ENCODE assay signal across 1 cellular context in the genomic region with DNA sequence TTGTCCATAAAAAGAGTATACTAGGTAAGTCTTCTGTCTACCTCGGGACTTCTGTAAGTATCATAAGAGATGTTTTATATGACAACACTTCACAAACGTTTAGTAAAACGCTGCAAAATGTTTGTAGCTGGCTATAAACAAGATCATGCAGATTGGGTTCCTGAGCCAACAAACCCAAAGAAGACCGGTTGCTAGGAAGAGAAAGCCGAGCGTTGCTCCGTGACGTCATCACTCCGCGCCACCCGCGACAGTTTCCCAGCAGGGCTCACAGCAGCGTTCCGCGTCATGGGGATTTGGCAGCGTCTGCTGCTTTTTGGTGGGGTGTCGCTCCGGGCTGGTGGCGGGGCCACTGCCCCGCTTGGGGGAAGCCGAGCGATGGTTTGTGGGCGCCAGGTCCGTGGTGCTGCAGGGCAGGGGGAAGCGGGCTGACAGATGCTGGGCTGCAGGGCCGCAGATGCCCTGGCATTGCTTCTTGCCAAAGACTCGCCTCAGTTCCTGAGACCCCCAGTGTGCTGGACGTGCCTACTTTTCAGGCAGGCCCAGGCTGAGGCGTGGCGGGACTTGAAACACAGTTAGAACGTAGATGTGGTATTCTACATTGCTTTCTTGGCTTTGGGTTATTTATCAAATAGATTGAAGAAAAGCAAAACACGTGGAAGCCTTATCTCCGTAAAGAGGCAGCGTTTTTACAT.
TF ChIP-seq lines count a peak whose summit lies in the region.

A gene with protein sequence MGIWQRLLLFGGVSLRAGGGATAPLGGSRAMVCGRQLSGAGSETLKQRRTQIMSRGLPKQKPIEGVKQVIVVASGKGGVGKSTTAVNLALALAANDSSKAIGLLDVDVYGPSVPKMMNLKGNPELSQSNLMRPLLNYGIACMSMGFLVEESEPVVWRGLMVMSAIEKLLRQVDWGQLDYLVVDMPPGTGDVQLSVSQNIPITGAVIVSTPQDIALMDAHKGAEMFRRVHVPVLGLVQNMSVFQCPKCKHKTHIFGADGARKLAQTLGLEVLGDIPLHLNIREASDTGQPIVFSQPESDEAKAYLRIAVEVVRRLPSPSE (plus strand): TSS at position 250 of the 692 bp plus-strand sequence. CDS start 36 bp downstream, at position 286.

TF ChIP-seq in HepG2, 621 proteins besides CTCF, POLR2A, EP300 and RAD21 (continued from another document and continues in another):
- TF ChIP-seq, protein P1, sequence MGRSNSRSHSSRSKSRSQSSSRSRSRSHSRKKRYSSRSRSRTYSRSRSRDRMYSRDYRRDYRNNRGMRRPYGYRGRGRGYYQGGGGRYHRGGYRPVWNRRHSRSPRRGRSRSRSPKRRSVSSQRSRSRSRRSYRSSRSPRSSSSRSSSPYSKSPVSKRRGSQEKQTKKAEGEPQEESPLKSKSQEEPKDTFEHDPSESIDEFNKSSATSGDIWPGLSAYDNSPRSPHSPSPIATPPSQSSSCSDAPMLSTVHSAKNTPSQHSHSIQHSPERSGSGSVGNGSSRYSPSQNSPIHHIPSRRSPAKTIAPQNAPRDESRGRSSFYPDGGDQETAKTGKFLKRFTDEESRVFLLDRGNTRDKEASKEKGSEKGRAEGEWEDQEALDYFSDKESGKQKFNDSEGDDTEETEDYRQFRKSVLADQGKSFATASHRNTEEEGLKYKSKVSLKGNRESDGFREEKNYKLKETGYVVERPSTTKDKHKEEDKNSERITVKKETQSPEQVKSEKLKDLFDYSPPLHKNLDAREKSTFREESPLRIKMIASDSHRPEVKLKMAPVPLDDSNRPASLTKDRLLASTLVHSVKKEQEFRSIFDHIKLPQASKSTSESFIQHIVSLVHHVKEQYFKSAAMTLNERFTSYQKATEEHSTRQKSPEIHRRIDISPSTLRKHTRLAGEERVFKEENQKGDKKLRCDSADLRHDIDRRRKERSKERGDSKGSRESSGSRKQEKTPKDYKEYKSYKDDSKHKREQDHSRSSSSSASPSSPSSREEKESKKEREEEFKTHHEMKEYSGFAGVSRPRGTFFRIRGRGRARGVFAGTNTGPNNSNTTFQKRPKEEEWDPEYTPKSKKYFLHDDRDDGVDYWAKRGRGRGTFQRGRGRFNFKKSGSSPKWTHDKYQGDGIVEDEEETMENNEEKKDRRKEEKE (IDR thresholded peaks at IDR 0.05): no peak
- TF ChIP-seq CHCHD3 (CRISPR knock-in tag; IDR thresholded peaks at IDR 0.05) (no peak), ZNF724P (CRISPR knock-in tag; IDR thresholded peaks at IDR 0.05; ENCODE audit: borderline replicate concordance) (no peak; the same call in 1 of the 2 replicates), HNRNPLL (IDR thresholded peaks at IDR 0.05; ENCODE audit: low read depth, low read length, poor library complexity, severe bottlenecking) (peak; percentile 81), ZNF234 (CRISPR knock-in tag; conservative IDR thresholded peaks at IDR 0.05) (peak; percentile 96), YY1 (IDR thresholded peaks at IDR 0.05; ENCODE audit: insufficient read depth, insufficient replicate concordance, low read depth, low read length) (peak; percentile 89), RARG (CRISPR knock-in tag; IDR thresholded peaks at IDR 0.05; ENCODE audit: low read depth) (peak; percentile 95; the same call in 1 of the 2 replicates), CAMTA2 (CRISPR knock-in tag; IDR thresholded peaks at IDR 0.05; ENCODE audit: borderline replicate concordance) (no peak), ZNF441 (CRISPR knock-in tag; IDR thresholded peaks at IDR 0.05; ENCODE audit: borderline replicate concordance) (no peak; the same call in 1 of the 2 replicates), ISX (CRISPR knock-in tag; conservative IDR thresholded peaks at IDR 0.05) (0 out of 2 replicates have a peak, but pooled peaks have one; percentile 65), ZEB1 (IDR thresholded peaks at IDR 0.05; ENCODE audit: insufficient replicate concordance, low read depth) (peak; percentile 71), RFXAP (CRISPR knock-in tag; IDR thresholded peaks at IDR 0.05; ENCODE audit: borderline replicate concordance) (peak; percentile 99), ZNF501 (CRISPR knock-in tag; IDR thresholded peaks at IDR 0.05) (peak; percentile 100), KLF12 (CRISPR knock-in tag; IDR thresholded peaks at IDR 0.05; ENCODE audit: borderline replicate concordance) (peak; percentile 70; the same call in 1 of the 2 replicates), ZFP37 (CRISPR knock-in tag; IDR thresholded peaks at IDR 0.05; ENCODE audit: borderline replicate concordance) (peak; percentile 92), ZNF253 (CRISPR knock-in tag; IDR thresholded peaks at IDR 0.05; ENCODE audit: borderline replicate concordance) (no peak), ELF1 (CRISPR knock-in tag; IDR thresholded peaks at IDR 0.05) (peak; percentile 95), RBM39 (IDR thresholded peaks at IDR 0.05; ENCODE audit: low read depth, low read length, poor library complexity, severe bottlenecking) (peak; percentile 99), BORCS8-MEF2B (CRISPR knock-in tag; IDR thresholded peaks at IDR 0.05) (peak; percentile 99), ZNF563 (CRISPR knock-in tag; IDR thresholded peaks at IDR 0.05) (peak; percentile 88; the same call in 1 of the 2 replicates), ZNF891 (CRISPR knock-in tag; IDR thresholded peaks at IDR 0.05) (no peak; the same call in 1 of the 2 replicates), ZNF619 (CRISPR knock-in tag; IDR thresholded peaks at IDR 0.05) (no peak; the same call in 1 of the 2 replicates), ZNF768 (CRISPR knock-in tag; IDR thresholded peaks at IDR 0.05) (peak; percentile 91), RBM22 (optimal IDR thresholded peaks at IDR 0.05; ENCODE audit: low read length) (no peak), ONECUT2 (CRISPR knock-in tag; IDR thresholded peaks at IDR 0.05) (peak; percentile 33)
- TF ChIP-seq, protein P2, sequence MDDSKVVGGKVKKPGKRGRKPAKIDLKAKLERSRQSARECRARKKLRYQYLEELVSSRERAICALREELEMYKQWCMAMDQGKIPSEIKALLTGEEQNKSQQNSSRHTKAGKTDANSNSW (CRISPR knock-in tag; IDR thresholded peaks at IDR 0.05; ENCODE audit: borderline replicate concordance): peak; percentile 95; the same call in 1 of the 2 replicates
- TF ChIP-seq, protein P3, sequence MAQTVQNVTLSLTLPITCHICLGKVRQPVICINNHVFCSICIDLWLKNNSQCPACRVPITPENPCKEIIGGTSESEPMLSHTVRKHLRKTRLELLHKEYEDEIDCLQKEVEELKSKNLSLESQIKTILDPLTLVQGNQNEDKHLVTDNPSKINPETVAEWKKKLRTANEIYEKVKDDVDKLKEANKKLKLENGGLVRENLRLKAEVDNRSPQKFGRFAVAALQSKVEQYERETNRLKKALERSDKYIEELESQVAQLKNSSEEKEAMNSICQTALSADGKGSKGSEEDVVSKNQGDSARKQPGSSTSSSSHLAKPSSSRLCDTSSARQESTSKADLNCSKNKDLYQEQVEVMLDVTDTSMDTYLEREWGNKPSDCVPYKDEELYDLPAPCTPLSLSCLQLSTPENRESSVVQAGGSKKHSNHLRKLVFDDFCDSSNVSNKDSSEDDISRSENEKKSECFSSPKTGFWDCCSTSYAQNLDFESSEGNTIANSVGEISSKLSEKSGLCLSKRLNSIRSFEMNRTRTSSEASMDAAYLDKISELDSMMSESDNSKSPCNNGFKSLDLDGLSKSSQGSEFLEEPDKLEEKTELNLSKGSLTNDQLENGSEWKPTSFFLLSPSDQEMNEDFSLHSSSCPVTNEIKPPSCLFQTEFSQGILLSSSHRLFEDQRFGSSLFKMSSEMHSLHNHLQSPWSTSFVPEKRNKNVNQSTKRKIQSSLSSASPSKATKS (CRISPR knock-in tag; IDR thresholded peaks at IDR 0.05): no peak
- TF ChIP-seq, protein P4, sequence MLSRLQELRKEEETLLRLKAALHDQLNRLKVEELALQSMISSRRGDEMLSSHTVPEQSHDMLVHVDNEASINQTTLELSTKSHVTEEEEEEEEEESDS (CRISPR knock-in tag; IDR thresholded peaks at IDR 0.05; ENCODE audit: borderline replicate concordance): peak; percentile 97; the same call in 1 of the 2 replicates
- TF ChIP-seq, protein P5, sequence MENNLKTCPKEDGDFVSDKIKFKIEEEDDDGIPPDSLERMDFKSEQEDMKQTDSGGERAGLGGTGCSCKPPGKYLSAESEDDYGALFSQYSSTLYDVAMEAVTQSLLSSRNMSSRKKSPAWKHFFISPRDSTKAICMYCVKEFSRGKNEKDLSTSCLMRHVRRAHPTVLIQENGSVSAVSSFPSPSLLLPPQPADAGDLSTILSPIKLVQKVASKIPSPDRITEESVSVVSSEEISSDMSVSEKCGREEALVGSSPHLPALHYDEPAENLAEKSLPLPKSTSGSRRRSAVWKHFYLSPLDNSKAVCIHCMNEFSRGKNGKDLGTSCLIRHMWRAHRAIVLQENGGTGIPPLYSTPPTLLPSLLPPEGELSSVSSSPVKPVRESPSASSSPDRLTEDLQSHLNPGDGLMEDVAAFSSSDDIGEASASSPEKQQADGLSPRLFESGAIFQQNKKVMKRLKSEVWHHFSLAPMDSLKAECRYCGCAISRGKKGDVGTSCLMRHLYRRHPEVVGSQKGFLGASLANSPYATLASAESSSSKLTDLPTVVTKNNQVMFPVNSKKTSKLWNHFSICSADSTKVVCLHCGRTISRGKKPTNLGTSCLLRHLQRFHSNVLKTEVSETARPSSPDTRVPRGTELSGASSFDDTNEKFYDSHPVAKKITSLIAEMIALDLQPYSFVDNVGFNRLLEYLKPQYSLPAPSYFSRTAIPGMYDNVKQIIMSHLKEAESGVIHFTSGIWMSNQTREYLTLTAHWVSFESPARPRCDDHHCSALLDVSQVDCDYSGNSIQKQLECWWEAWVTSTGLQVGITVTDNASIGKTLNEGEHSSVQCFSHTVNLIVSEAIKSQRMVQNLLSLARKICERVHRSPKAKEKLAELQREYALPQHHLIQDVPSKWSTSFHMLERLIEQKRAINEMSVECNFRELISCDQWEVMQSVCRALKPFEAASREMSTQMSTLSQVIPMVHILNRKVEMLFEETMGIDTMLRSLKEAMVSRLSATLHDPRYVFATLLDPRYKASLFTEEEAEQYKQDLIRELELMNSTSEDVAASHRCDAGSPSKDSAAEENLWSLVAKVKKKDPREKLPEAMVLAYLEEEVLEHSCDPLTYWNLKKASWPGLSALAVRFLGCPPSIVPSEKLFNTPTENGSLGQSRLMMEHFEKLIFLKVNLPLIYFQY (CRISPR knock-in tag; IDR thresholded peaks at IDR 0.05; ENCODE audit: borderline replicate concordance): peak; percentile 89
- TF ChIP-seq, protein P6, sequence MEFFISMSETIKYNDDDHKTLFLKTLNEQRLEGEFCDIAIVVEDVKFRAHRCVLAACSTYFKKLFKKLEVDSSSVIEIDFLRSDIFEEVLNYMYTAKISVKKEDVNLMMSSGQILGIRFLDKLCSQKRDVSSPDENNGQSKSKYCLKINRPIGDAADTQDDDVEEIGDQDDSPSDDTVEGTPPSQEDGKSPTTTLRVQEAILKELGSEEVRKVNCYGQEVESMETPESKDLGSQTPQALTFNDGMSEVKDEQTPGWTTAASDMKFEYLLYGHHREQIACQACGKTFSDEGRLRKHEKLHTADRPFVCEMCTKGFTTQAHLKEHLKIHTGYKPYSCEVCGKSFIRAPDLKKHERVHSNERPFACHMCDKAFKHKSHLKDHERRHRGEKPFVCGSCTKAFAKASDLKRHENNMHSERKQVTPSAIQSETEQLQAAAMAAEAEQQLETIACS (CRISPR knock-in tag; IDR thresholded peaks at IDR 0.05): no peak
- TF ChIP-seq, protein P7, sequence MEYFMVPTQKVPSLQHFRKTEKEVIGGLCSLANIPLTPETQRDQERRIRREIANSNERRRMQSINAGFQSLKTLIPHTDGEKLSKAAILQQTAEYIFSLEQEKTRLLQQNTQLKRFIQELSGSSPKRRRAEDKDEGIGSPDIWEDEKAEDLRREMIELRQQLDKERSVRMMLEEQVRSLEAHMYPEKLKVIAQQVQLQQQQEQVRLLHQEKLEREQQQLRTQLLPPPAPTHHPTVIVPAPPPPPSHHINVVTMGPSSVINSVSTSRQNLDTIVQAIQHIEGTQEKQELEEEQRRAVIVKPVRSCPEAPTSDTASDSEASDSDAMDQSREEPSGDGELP (IDR thresholded peaks at IDR 0.05; ENCODE audit: borderline replicate concordance, low read depth): peak; percentile 88
- TF ChIP-seq, protein P8, sequence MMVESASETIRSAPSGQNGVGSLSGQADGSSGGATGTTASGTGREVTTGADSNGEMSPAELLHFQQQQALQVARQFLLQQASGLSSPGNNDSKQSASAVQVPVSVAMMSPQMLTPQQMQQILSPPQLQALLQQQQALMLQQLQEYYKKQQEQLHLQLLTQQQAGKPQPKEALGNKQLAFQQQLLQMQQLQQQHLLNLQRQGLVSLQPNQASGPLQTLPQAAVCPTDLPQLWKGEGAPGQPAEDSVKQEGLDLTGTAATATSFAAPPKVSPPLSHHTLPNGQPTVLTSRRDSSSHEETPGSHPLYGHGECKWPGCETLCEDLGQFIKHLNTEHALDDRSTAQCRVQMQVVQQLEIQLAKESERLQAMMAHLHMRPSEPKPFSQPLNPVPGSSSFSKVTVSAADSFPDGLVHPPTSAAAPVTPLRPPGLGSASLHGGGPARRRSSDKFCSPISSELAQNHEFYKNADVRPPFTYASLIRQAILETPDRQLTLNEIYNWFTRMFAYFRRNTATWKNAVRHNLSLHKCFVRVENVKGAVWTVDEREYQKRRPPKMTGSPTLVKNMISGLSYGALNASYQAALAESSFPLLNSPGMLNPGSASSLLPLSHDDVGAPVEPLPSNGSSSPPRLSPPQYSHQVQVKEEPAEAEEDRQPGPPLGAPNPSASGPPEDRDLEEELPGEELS (CRISPR knock-in tag; IDR thresholded peaks at IDR 0.05): peak; percentile 78
- TF ChIP-seq, protein P9, sequence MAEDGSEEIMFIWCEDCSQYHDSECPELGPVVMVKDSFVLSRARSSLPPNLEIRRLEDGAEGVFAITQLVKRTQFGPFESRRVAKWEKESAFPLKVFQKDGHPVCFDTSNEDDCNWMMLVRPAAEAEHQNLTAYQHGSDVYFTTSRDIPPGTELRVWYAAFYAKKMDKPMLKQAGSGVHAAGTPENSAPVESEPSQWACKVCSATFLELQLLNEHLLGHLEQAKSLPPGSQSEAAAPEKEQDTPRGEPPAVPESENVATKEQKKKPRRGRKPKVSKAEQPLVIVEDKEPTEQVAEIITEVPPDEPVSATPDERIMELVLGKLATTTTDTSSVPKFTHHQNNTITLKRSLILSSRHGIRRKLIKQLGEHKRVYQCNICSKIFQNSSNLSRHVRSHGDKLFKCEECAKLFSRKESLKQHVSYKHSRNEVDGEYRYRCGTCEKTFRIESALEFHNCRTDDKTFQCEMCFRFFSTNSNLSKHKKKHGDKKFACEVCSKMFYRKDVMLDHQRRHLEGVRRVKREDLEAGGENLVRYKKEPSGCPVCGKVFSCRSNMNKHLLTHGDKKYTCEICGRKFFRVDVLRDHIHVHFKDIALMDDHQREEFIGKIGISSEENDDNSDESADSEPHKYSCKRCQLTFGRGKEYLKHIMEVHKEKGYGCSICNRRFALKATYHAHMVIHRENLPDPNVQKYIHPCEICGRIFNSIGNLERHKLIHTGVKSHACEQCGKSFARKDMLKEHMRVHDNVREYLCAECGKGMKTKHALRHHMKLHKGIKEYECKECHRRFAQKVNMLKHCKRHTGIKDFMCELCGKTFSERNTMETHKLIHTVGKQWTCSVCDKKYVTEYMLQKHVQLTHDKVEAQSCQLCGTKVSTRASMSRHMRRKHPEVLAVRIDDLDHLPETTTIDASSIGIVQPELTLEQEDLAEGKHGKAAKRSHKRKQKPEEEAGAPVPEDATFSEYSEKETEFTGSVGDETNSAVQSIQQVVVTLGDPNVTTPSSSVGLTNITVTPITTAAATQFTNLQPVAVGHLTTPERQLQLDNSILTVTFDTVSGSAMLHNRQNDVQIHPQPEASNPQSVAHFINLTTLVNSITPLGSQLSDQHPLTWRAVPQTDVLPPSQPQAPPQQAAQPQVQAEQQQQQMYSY (CRISPR knock-in tag; IDR thresholded peaks at IDR 0.05): no peak
